20 cellular contexts compared by ENCODE assay signal in the genomic region with DNA sequence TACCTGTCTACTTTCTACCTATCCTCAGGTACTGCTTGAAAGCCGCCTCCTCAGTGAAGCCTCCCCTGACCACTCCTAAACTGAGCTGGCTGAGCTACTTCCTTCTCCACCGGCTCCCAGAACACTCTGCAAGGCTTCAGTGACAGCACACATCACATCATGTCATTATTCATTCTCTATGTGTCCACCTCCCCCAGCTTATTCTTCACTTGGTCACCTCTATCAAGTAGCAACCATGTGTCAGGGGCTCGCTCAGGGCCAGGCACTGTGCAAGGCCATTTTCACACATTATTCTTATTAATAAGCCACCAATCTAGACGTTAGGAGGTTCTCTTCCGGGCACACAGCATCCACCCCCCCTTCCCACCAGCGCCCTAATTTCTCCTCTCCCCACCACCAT. TPM values are rescaled to one million over a fixed set of nuclear protein-coding genes. Genes with fewer than 3 reads are reported as not detected.
"Had no signal": no experiment of that assay in that cellular context is flagged by ENCODE, and none has a peak within 500 bp of the region (broad histone marks: within the 10 kb centered on the region; RNA-seq: fewer than 3 reads in every experiment).

No MANE protein-coding gene starts in this region.

- H3K27ac Mint-ChIP-seq: activated naive CD8-positive, alpha-beta T cell treated with anti-CD3 and anti-CD28 coated beads, Interleukin-2, amount 10 ng/mL, durations not matched to agents 7 days and 5 days; memory B cell; WTC11 had no signal

- H3K9me3 Mint-ChIP-seq: memory B cell had no signal

- H3K27ac ChIP-seq: gastrocnemius medialis, left lung, neutrophil, tibial nerve, vagina had no signal

- H3K4me3 Mint-ChIP-seq: activated naive CD8-positive, alpha-beta T cell treated with anti-CD3 and anti-CD28 coated beads, Interleukin-2, amount 10 ng/mL, durations not matched to agents 7 days and 5 days; memory B cell; naive thymus-derived CD8-positive, alpha-beta T cell; WTC11 had no signal

- H3K4me3 ChIP-seq: gastrocnemius medialis, left lung, tibial nerve, vagina had no signal

- H3K9me3 ChIP-seq: gastrocnemius medialis, left lung, neutrophil, vagina had no signal

- H3K36me3 Mint-ChIP-seq: activated naive CD8-positive, alpha-beta T cell treated with anti-CD3 and anti-CD28 coated beads, Interleukin-2, amount 10 ng/mL, durations not matched to agents 7 days and 5 days; naive thymus-derived CD8-positive, alpha-beta T cell; WTC11 had no signal

- DNase-seq: activated CD4-positive, alpha-beta T cell treated with anti-CD3 and anti-CD28 coated beads for 4 hours; activated gamma-delta T cell treated with Interleukin-2 at 50 U/mL for 16 hours; activated naive CD8-positive, alpha-beta T cell treated with anti-CD3 and anti-CD28 coated beads, Interleukin-2, amount 10 ng/mL, durations not matched to agents 7 days and 5 days; anterior cingulate cortex; cerebellar nuclear complex; effector CD8-positive, alpha-beta T cell; gastrocnemius medialis; naive thymus-derived CD8-positive, alpha-beta T cell; posterior cingulate gyrus; retina; stimulated activated CD4-positive, alpha-beta T cell treated with anti-CD3 and anti-CD28 coated beads, Interleukin-4, amount 100 ng/mL, for 1 hour; stimulated activated naive CD4-positive, alpha-beta T cell; T-helper 2 cell had no signal

- H3K4me1 ChIP-seq: gastrocnemius medialis had no signal

- H3K36me3 ChIP-seq: gastrocnemius medialis, left lung, neutrophil, tibial nerve, vagina had no signal

- ATAC-seq: gastrocnemius medialis; left lung; naive thymus-derived CD8-positive, alpha-beta T cell; WTC11 had no signal

RNA-seq across cellular contexts. Expression of a gene that starts 3.7 kb away (rescaled TPM):
- total RNA-seq: subcutaneous adipose tissue, vagina had no signal
